10 cellular contexts compared by ENCODE assay signal in genomic region chr10:122301055-122301810, GRCh38. TPM values are rescaled to one million over a fixed set of nuclear protein-coding genes. Genes with fewer than 3 reads are reported as not detected.
DNase-seq lines count a peak whose midpoint lies in the region; ATAC-seq and TF ChIP-seq lines count a peak whose summit lies in the region.
"Had no signal": no experiment of that assay in that cellular context is flagged by ENCODE, and none has a peak within 500 bp of the region (broad histone marks: within the 10 kb centered on the region; RNA-seq: fewer than 3 reads in every experiment).

No MANE protein-coding gene starts in this region.

- no peaks in the 10 kb centered on the region for H3K36me3 ChIP-seq in suprapubic skin
- H3K36me3 ChIP-seq: heart right ventricle, neural progenitor cell had no signal

- in situ Hi-C loops in KBM-7 (cut with MboI; ENCODE audit: low pct_unique_long_range_greater_than_20kb, low sequenced_read_pairs), result no loop called here

- ATAC-seq in central memory CD8-positive, alpha-beta T cell (replicated peaks; ENCODE audit: extremely low read depth, poor library complexity, severe bottlenecking), result peak; percentile 14
- ATAC-seq in HG02623 (IDR thresholded peaks at IDR 0.05; ENCODE audit: unreplicated experiment) (no peak), GM18520 (IDR thresholded peaks at IDR 0.05; ENCODE audit: unreplicated experiment) (no peak)

- DNase-seq in AG09309 (ENCODE audit: low read depth) (peak; percentile 88), KBM-7 (peak; percentile 66), myocyte (ENCODE audit: low read depth) (peak; percentile 79), anterior cingulate cortex (lab: John Stamatoyannopoulos, UW) (no peak), suprapubic skin (ENCODE audit: low spot score in 2 of 2) (no peak)
- DNase-seq in central memory CD8-positive, alpha-beta T cell (ENCODE audit: low spot score in 2 of 2), result no peak
- DNase-seq: heart right ventricle had no signal

- H3K4me1 ChIP-seq in suprapubic skin, result peaks cover 3% of the 10 kb centered on the region
- H3K4me1 ChIP-seq: neural progenitor cell had no signal

- H3K4me3 ChIP-seq in AG09309 (ENCODE audit: control insufficient read depth, low read depth, low read length) (no peak overlapping the region), suprapubic skin (no peak overlapping the region)
- H3K4me3 ChIP-seq: heart right ventricle, neural progenitor cell had no signal

- peaks cover 13% of the 10 kb centered on the region for H3K27me3 Mint-ChIP-seq in central memory CD8-positive, alpha-beta T cell

- no peaks in the 10 kb centered on the region for H3K27me3 ChIP-seq in suprapubic skin
- H3K27me3 ChIP-seq: heart right ventricle, neural progenitor cell had no signal

- no peak overlapping the region for H3K4me3 Mint-ChIP-seq in central memory CD8-positive, alpha-beta T cell
- H3K4me3 Mint-ChIP-seq: neural progenitor cell had no signal

- H3K27ac ChIP-seq in suprapubic skin, result no peak overlapping the region
- H3K27ac ChIP-seq: neural progenitor cell had no signal

- no peak for TF ChIP-seq CTCF in AG09309 (IDR thresholded peaks at IDR 0.05; ENCODE audit: control insufficient read depth, insufficient read depth, low read depth, low read length, missing control alignments)
- no peak for TF ChIP-seq CTCF in suprapubic skin (IDR thresholded peaks at IDR 0.05)

- TF ChIP-seq POLR2A in suprapubic skin (IDR thresholded peaks at IDR 0.05), result no peak

- no peak for TF ChIP-seq EP300 in suprapubic skin (IDR thresholded peaks at IDR 0.05)

- no peaks in the 10 kb centered on the region for H3K9me3 ChIP-seq in suprapubic skin

- no peak overlapping the region for H3K27ac Mint-ChIP-seq in central memory CD8-positive, alpha-beta T cell (ENCODE audit: low read depth)
- H3K27ac Mint-ChIP-seq: neural progenitor cell had no signal

- H3K36me3 Mint-ChIP-seq in central memory CD8-positive, alpha-beta T cell (ENCODE audit: insufficient read depth), result no peaks in the 10 kb centered on the region
- H3K36me3 Mint-ChIP-seq: neural progenitor cell had no signal

- peaks cover 5% of the 10 kb centered on the region for H3K4me1 Mint-ChIP-seq in central memory CD8-positive, alpha-beta T cell

- WGBS in suprapubic skin, result 62% methylated on average over 11 of the region's 12 CpGs

- H3K9me3 Mint-ChIP-seq in central memory CD8-positive, alpha-beta T cell, result peaks cover 6% of the 10 kb centered on the region

RNA-seq across cellular contexts. Expression of gene BTBD16, which starts 30.1 kb away (rescaled TPM):
- total RNA-seq in myocyte (1.2 TPM in 1 of 2 replicates, not detected in the other), suprapubic skin (10 to 100 TPM in 1 of 4 donors, 1 to 10 TPM in 2, under 1 TPM in 1; 0.85 to 10.2 (median 5.1) TPM)
- polyA plus RNA-seq in myocyte (2012), result 0.09 TPM

Comparison
In these comparisons a context has a peak if more than half of its experiments do, and no peak if none do; other contexts are left out.
1. DNase-seq: peak in AG09309 (single experiment), KBM-7 (single experiment) and myocyte (single experiment); none in central memory CD8-positive, alpha-beta T cell (0 of 2), anterior cingulate cortex (0 of 58) and suprapubic skin (0 of 2).